ENCODE assay signal across 31 cellular contexts in the genomic region with DNA sequence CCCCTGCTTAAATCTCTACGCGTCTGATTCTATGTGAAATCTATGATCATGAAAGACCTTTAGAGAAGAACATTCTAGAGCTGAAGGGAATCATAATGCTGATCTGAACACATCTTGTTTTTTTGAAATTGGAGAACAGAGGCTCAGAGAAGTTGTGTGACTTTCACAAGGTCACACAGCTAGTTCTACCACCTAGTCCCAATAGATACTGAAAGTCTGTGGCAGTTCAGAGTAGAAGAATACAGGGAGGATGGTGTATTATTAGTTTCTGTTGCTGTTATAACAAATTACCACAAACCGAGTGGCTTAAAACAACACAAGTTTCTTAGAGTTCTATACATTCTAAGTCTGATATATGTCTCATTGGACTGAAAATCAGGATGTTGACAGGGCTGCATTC.
"Had no signal": no experiment of that assay in that cellular context is flagged by ENCODE, and none has a peak within 500 bp of the region (broad histone marks: within the 10 kb centered on the region; RNA-seq: fewer than 3 reads in every experiment).

No MANE protein-coding gene starts in this region.

- H3K4me3 ChIP-seq: adrenal gland, ascending aorta, body of pancreas, breast epithelium, cardiac muscle cell had no signal

- H3K27me3 ChIP-seq: adrenal gland, ascending aorta, body of pancreas, brain microvascular endothelial cell, breast epithelium, cardiac muscle cell had no signal

- H3K36me3 ChIP-seq: adrenal gland, brain microvascular endothelial cell, breast epithelium, cardiac muscle cell had no signal

- H3K27ac ChIP-seq: adrenal gland, ascending aorta, body of pancreas, brain microvascular endothelial cell, breast epithelium, cardiac muscle cell had no signal

- ATAC-seq: activated naive CD4-positive, alpha-beta T cell treated with anti-CD3 and anti-CD28 coated beads, Interleukin-2, amount 50 U/mL, for 72 hours; activated naive CD8-positive, alpha-beta T cell treated with anti-CD3 and anti-CD28 coated beads, Interleukin-2, amount 50 U/mL, for 24 hours; activated T-cell treated with anti-CD3 and anti-CD28 coated beads, Interleukin-2, amount 50 U/mL, for 4 hours; activated T-cell treated with anti-CD3 and anti-CD28 coated beads, Interleukin-2, amount 50 U/mL, for 72 hours; activated T-helper 17 cell treated with anti-CD3 and anti-CD28 coated beads, Interleukin-2, amount 50 U/mL, for 72 hours; body of pancreas had no signal

- H3K4me1 ChIP-seq: adrenal gland, ascending aorta, body of pancreas, breast epithelium had no signal

- H3K9me3 ChIP-seq: adrenal gland, ascending aorta, body of pancreas, breast epithelium had no signal

- DNase-seq: activated effector memory CD4-positive, alpha-beta T cell treated with anti-CD3 and anti-CD28 coated beads, Interleukin-2, amount 50 U/mL, for 16 hours; activated effector memory CD4-positive, alpha-beta T cell treated with Interleukin-2 at 50 U/mL for 16 hours; activated gamma-delta T cell; activated gamma-delta T cell treated with Interleukin-2 at 50 U/mL for 16 hours; activated naive CD4-positive, alpha-beta T cell; activated naive CD4-positive, alpha-beta T cell treated with anti-CD3 and anti-CD28 coated beads for 36 hours; activated naive CD4-positive, alpha-beta T cell treated with anti-CD3 and anti-CD28 coated beads, Interleukin-2, amount 10 ng/mL, durations not matched to agents 7 days and 5 days; activated naive CD4-positive, alpha-beta T cell treated with anti-CD3 and anti-CD28 coated beads, Interleukin-2, amount 50 U/mL, for 16 hours; activated naive CD4-positive, alpha-beta T cell treated with Interleukin-2 at 50 U/mL for 16 hours; activated naive CD8-positive, alpha-beta T cell treated with anti-CD3 and anti-CD28 coated beads for 36 hours; activated naive CD8-positive, alpha-beta T cell treated with anti-CD3 and anti-CD28 coated beads, Interleukin-2, amount 10 ng/mL, durations not matched to agents 7 days and 5 days; activated naive CD8-positive, alpha-beta T cell treated with anti-CD3 and anti-CD28 coated beads, Interleukin-2, amount 50 U/mL, for 24 hours; activated T-cell treated with anti-CD3 and anti-CD28 coated beads, Interleukin-2, amount 50 U/mL, for 4 hours; activated T-cell treated with anti-CD3 and anti-CD28 coated beads, Interleukin-2, amount 50 U/mL, for 48 hours; activated T-cell treated with anti-CD3 and anti-CD28 coated beads, Interleukin-2, amount 50 U/mL, for 72 hours; adrenal gland; amniotic stem cell; amygdala; anterior cingulate cortex; aorta; body of pancreas; brain microvascular endothelial cell; caudate nucleus; central memory CD4-positive, alpha-beta T cell; cerebellar nuclear complex had no signal

- FAIRE-seq: astrocyte had no signal
